8 cellular contexts compared by ENCODE assay signal in genomic region chr1:205791568-205792180, GRCh38. TPM values are rescaled to one million over a fixed set of nuclear protein-coding genes. Genes with fewer than 3 reads are reported as not detected.
DNase-seq lines count a peak whose midpoint lies in the region; ATAC-seq and TF ChIP-seq lines count a peak whose summit lies in the region.

No MANE protein-coding gene starts in this region.

- CTCF ChIA-PET in Panc1 (lab: Charles Lee) = interaction anchor here (0.5 to 2.9 kb wide), 9 partner anchors 19 to 190 kb away, joined by 3 to 36 read pairs (median 4); no protein-coding TSS in a partner anchor
- CTCF ChIA-PET in activated naive CD4-positive, alpha-beta T cell treated with anti-CD3 and anti-CD28 coated beads for 36 hours (lab: Charles Lee) = interaction anchor here (0.6 to 6.0 kb wide), 26 partner anchors 8 to 195 kb away, joined by 3 to 82 read pairs (median 6); partner anchors contain the start of gene PM20D1

- H3K4me1 Mint-ChIP-seq in activated naive CD4-positive, alpha-beta T cell treated with anti-CD3 and anti-CD28 coated beads for 36 hours (ENCODE audit: low read depth) = no peaks in the 10 kb centered on the region
- peaks cover 13% of the 10 kb centered on the region for H3K4me1 Mint-ChIP-seq in glutamatergic neuron (ENCODE audit: low read depth, unreplicated experiment)

- TF ChIP-seq CTCF in Panc1 (IDR thresholded peaks at IDR 0.05) = peak; percentile 90
- peak; percentile 57 for TF ChIP-seq CTCF in glutamatergic neuron (IDR thresholded peaks at IDR 0.05; ENCODE audit: partially characterized antibody, unreplicated experiment)
- peak; percentile 31 to 81 (median 66) for TF ChIP-seq CTCF in prostate gland (IDR thresholded peaks at IDR 0.05)

- ATAC-seq in Right ventricle myocardium inferior (peak; percentile 58), Panc1 (peak; percentile 97), HG02970 (IDR thresholded peaks at IDR 0.05; ENCODE audit: low FRiP score, unreplicated experiment) (no peak)

- POLR2A ChIA-PET in Panc1 (lab: Charles Lee) = interaction anchor here (0.6 kb wide), 1 partner anchor 180 kb away, joined by 4 read pairs; no protein-coding TSS in a partner anchor

- in situ Hi-C loops in Panc1 (cut with HindIII; ENCODE audit: low pct_unique_long_range_greater_than_20kb, low sequenced_read_pairs) = no loop called here

- 58% methylated on average over 5 of the region's 5 CpGs for WGBS in prostate gland

- no peak overlapping the region for H3K27ac Mint-ChIP-seq in activated naive CD4-positive, alpha-beta T cell treated with anti-CD3 and anti-CD28 coated beads for 36 hours
- no peak overlapping the region for H3K27ac Mint-ChIP-seq in glutamatergic neuron (ENCODE audit: unreplicated experiment)

- H3K4me3 Mint-ChIP-seq in activated naive CD4-positive, alpha-beta T cell treated with anti-CD3 and anti-CD28 coated beads for 36 hours = no peak overlapping the region
- H3K4me3 Mint-ChIP-seq in glutamatergic neuron (ENCODE audit: unreplicated experiment) = no peak overlapping the region

- no peaks in the 10 kb centered on the region; the same call in 1 of the 2 replicates for H3K4me1 ChIP-seq in Panc1 (ENCODE audit: control insufficient read depth, insufficient read depth, low read length)
- no peaks in the 10 kb centered on the region for H3K4me1 ChIP-seq in prostate gland (replicated peaks)

- intact Hi-C loops in Right ventricle myocardium inferior (cut with DNase I) (loop anchor here (2.0 to 10.0 kb wide), 3 partner anchors 115 to 313 kb away; no protein-coding TSS in a partner anchor), cardiac septum (cut with DNase I) (loop anchor here (2.0 to 10.0 kb wide), 3 partner anchors 127 to 313 kb away; no protein-coding TSS in a partner anchor), Panc1 (cut with micrococcal nuclease; ENCODE audit: unreplicated experiment) (loop anchor here (1.0 to 5.0 kb wide), 3 partner anchors 116 to 311 kb away; no protein-coding TSS in a partner anchor), prostate gland (cut with DNase I) (loop anchor here (2.0 to 10.0 kb wide), 3 partner anchors 121 to 313 kb away; no protein-coding TSS in a partner anchor)
- intact Hi-C loops in activated naive CD4-positive, alpha-beta T cell treated with anti-CD3 and anti-CD28 coated beads for 36 hours (cut with micrococcal nuclease) = loop anchor here (1.0 kb wide), 5 partner anchors 33 to 315 kb away; no protein-coding TSS in a partner anchor

- no TSS peak for BruUV-seq in Panc1 (replicated peaks; lab: Mats Ljungman, UMichigan)

- no peaks in the 10 kb centered on the region for H3K27me3 ChIP-seq in Panc1 (ENCODE audit: control insufficient read depth, insufficient read depth, low read length)
- no peaks in the 10 kb centered on the region for H3K27me3 ChIP-seq in prostate gland (replicated peaks; ENCODE audit: insufficient read depth)

- H3K27ac ChIP-seq in Panc1 (ENCODE audit: low read length) (no peak overlapping the region), prostate gland (no peak overlapping the region)

- H3K36me3 ChIP-seq in Panc1 (ENCODE audit: control insufficient read depth, insufficient read depth, low read length) (peaks cover 4% of the 10 kb centered on the region; the same call in 1 of the 2 replicates), prostate gland (peaks cover 0 to 9% of the 10 kb centered on the region in 2 donors)

- H3K27me3 Mint-ChIP-seq in activated naive CD4-positive, alpha-beta T cell treated with anti-CD3 and anti-CD28 coated beads for 36 hours (ENCODE audit: low read depth) = no peaks in the 10 kb centered on the region
- H3K27me3 Mint-ChIP-seq in glutamatergic neuron (ENCODE audit: unreplicated experiment) = no peaks in the 10 kb centered on the region

- no peaks in the 10 kb centered on the region for H3K9me3 Mint-ChIP-seq in activated naive CD4-positive, alpha-beta T cell treated with anti-CD3 and anti-CD28 coated beads for 36 hours
- no peaks in the 10 kb centered on the region for H3K9me3 Mint-ChIP-seq in glutamatergic neuron (ENCODE audit: unreplicated experiment)

- H3K36me3 Mint-ChIP-seq in activated naive CD4-positive, alpha-beta T cell treated with anti-CD3 and anti-CD28 coated beads for 36 hours (ENCODE audit: low read depth) = peaks cover 17% of the 10 kb centered on the region
- no peaks in the 10 kb centered on the region for H3K36me3 Mint-ChIP-seq in glutamatergic neuron (ENCODE audit: unreplicated experiment)

- H3K4me3 ChIP-seq in Panc1 (ENCODE audit: low read depth in 2 of 2, low read length in 2 of 2) (no peak overlapping the region), prostate gland (no peak overlapping the region)

- no peaks in the 10 kb centered on the region for H3K9me3 ChIP-seq in Panc1 (ENCODE audit: control insufficient read depth, insufficient read depth, low read depth, low read length)
- no peaks in the 10 kb centered on the region for H3K9me3 ChIP-seq in prostate gland

- DNase-seq in Right ventricle myocardium inferior (ENCODE audit: missing footprints) (no peak), cardiac septum (ENCODE audit: low spot score) (no peak), HuH-7 (ENCODE audit: low spot score) (peak; percentile 78), Panc1 (ENCODE audit: low read depth, low spot score) (peak; percentile 46), glutamatergic neuron (peak; percentile 70), prostate gland (ENCODE audit: low spot score) (peak; percentile 61)
- peak; percentile 80 for DNase-seq in activated naive CD4-positive, alpha-beta T cell treated with anti-CD3 and anti-CD28 coated beads for 36 hours

- TF ChIP-seq POLR2A in prostate gland (IDR thresholded peaks at IDR 0.05) = no peak

RNA-seq across cellular contexts. Expression of gene RAB29, which starts 16.4 kb away (rescaled TPM):
- total RNA-seq in Right ventricle myocardium inferior (16.6 TPM), cardiac septum (21.3 TPM), Panc1 (2021; ENCODE audit: unreplicated experiment) (15.1 TPM), glutamatergic neuron (ENCODE audit: unreplicated experiment) (1.7 TPM), prostate gland (10 to 100 TPM; 18.6 to 36.7 TPM)
- 13.3 TPM for polyA plus RNA-seq in Panc1 (2012; ENCODE audit: insufficient read length)
- total RNA-seq in activated naive CD4-positive, alpha-beta T cell treated with anti-CD3 and anti-CD28 coated beads for 36 hours = 10 to 100 TPM; 25.0 TPM

RNA-seq across cellular contexts. Expression of gene SLC41A1, which starts 21.3 kb away (rescaled TPM):
- total RNA-seq in Right ventricle myocardium inferior (458 TPM), cardiac septum (238 TPM), Panc1 (2021; ENCODE audit: unreplicated experiment) (33.3 TPM), glutamatergic neuron (ENCODE audit: unreplicated experiment) (6.2 TPM), prostate gland (100 to 1,000 TPM in 1 of 2 donors, 10 to 100 TPM in 1; 20.3 to 114 TPM)
- 21.7 TPM for polyA plus RNA-seq in Panc1 (2012; ENCODE audit: insufficient read length)
- total RNA-seq in activated naive CD4-positive, alpha-beta T cell treated with anti-CD3 and anti-CD28 coated beads for 36 hours = 10 to 100 TPM; 32.1 to 33.9 TPM

RNA-seq across cellular contexts. Expression of gene NUCKS1, which starts 41.7 kb away (rescaled TPM):
- total RNA-seq in Right ventricle myocardium inferior = 185 TPM
- total RNA-seq in cardiac septum = 213 TPM
- total RNA-seq in Panc1 (2021; ENCODE audit: unreplicated experiment) = 210 TPM
- polyA plus RNA-seq in Panc1 (2012; ENCODE audit: insufficient read length) = 68.9 TPM
- total RNA-seq in activated naive CD4-positive, alpha-beta T cell treated with anti-CD3 and anti-CD28 coated beads for 36 hours = 100 to 1,000 TPM; 215 to 218 TPM
- 124 TPM for total RNA-seq in glutamatergic neuron (ENCODE audit: unreplicated experiment)
- total RNA-seq in prostate gland = 100 to 1,000 TPM; 102 to 111 TPM

RNA-seq across cellular contexts. Expression of gene PM20D1, which starts 58.3 kb away (rescaled TPM):
- total RNA-seq in Right ventricle myocardium inferior (1.7 TPM), cardiac septum (1.7 TPM), Panc1 (2021; ENCODE audit: unreplicated experiment) (0.13 TPM), glutamatergic neuron (ENCODE audit: unreplicated experiment) (not detected), prostate gland (not detected)
- 0.35 TPM for polyA plus RNA-seq in Panc1 (2012; ENCODE audit: insufficient read length)
- total RNA-seq in activated naive CD4-positive, alpha-beta T cell treated with anti-CD3 and anti-CD28 coated beads for 36 hours = under 1 TPM; 0.59 to 0.62 TPM

Comparison
In these comparisons a context has a peak if more than half of its experiments do, and no peak if none do; other contexts are left out.
1. DNase-seq: peak in HuH-7 (single experiment), Panc1 (single experiment), activated naive CD4-positive, alpha-beta T cell treated with anti-CD3 and anti-CD28 coated beads for 36 hours (single experiment), glutamatergic neuron (single experiment) and prostate gland (single experiment); none in Right ventricle myocardium inferior (single experiment) and cardiac septum (single experiment).
2. Peak in every context shown above with its lines, with median percentiles within 50 percentile points of each other: CTCF ChIP-seq.